19 cellular contexts compared by ENCODE assay signal in the genomic region with DNA sequence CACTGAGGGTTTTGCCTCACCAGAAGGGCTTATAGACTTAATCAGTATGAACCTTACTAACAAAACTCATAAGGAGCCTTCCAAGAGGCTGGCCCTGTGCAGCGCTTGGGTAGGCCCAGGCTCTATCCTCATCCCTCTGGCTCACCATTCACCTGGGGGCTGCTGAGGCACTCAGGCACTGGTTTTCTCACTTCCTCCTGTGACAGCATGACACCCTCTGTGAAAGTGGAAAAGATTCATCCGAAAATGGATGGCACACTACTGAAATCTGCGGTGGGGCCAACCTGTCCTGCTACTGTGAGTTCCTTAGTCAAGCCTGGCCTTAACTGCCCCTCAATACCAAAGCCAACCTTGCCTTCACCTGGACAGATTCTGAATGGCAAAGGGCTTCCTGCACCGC. TPM values are rescaled to one million over a fixed set of nuclear protein-coding genes. Genes with fewer than 3 reads are reported as not detected.
DNase-seq lines count a peak whose midpoint lies in the region; ATAC-seq, FAIRE-seq and TF ChIP-seq lines count a peak whose summit lies in the region.
"Had no signal": no experiment of that assay in that cellular context is flagged by ENCODE, and none has a peak within 500 bp of the region (broad histone marks: within the 10 kb centered on the region; RNA-seq: fewer than 3 reads in every experiment).

No MANE protein-coding gene starts in this region.

- no peak for TF ChIP-seq EP300 in gastroesophageal sphincter (IDR thresholded peaks at IDR 0.05)

- H3K9me3 ChIP-seq in pancreas = no peaks in the 10 kb centered on the region
- no peaks in the 10 kb centered on the region for H3K9me3 ChIP-seq in right lobe of liver
- no peaks in the 10 kb centered on the region for H3K9me3 ChIP-seq in gastroesophageal sphincter
- H3K9me3 ChIP-seq: adrenal gland had no signal

- no peak for ATAC-seq in activated T-cell treated with anti-CD3 and anti-CD28 coated beads, Interleukin-2, amount 50 U/mL, for 72 hours (replicated peaks in 1 of 2)
- no peak for ATAC-seq in activated T-cell treated with anti-CD3 and anti-CD28 coated beads, Interleukin-2, amount 50 U/mL, for 4 hours
- peak; percentile 71 for ATAC-seq in GM19395 (IDR thresholded peaks at IDR 0.05; ENCODE audit: unreplicated experiment)
- no peak for ATAC-seq in activated T-helper 17 cell treated with anti-CD3 and anti-CD28 coated beads, Interleukin-2, amount 50 U/mL, for 72 hours (replicated peaks)
- ATAC-seq in pancreas = no peak
- no peak for ATAC-seq in right lobe of liver
- ATAC-seq in esophagus mucosa = no peak
- ATAC-seq in gastroesophageal sphincter = no peak
- ATAC-seq: HCT116 had no signal

- no peak for DNase-seq in activated T-cell treated with anti-CD3 and anti-CD28 coated beads, Interleukin-2, amount 50 U/mL, for 72 hours
- no peak for DNase-seq in activated T-cell treated with anti-CD3 and anti-CD28 coated beads, Interleukin-2, amount 50 U/mL, for 4 hours
- DNase-seq in pancreas (no peak), right lobe of liver (no peak)
- DNase-seq: activated CD4-positive, CD25-positive, alpha-beta regulatory T cell; adrenal gland; caudate nucleus; endodermal cell; head of caudate nucleus; NCI-H1092 treated with DMSO at 0.1 percent for 48 hours; NCI-H2081; NCI-H446 treated with DMSO at 0.1 percent for 48 hours; SHP77; stimulated activated CD4-positive, alpha-beta T cell treated with anti-CD3 and anti-CD28 coated beads, Interleukin-1b, Interleukin-23, amount 100 ng/mL, for 48 hours had no signal

- no peak for TF ChIP-seq POLR2A in right lobe of liver (IDR thresholded peaks at IDR 0.05)
- TF ChIP-seq POLR2A in gastroesophageal sphincter (IDR thresholded peaks at IDR 0.05) = no peak

- H3K36me3 ChIP-seq in pancreas = peaks cover 0 to 20% (median 0%) of the 10 kb centered on the region in 3 donors
- H3K36me3 ChIP-seq in right lobe of liver = peaks cover 0 to 28% (median 10%) of the 10 kb centered on the region in 4 donors
- peaks cover 0 to 67% of the 10 kb centered on the region in 2 donors for H3K36me3 ChIP-seq in gastroesophageal sphincter

- H3K27me3 Mint-ChIP-seq in activated T-cell treated with anti-CD3 and anti-CD28 coated beads, Interleukin-2, amount 50 U/mL, for 72 hours (ENCODE audit: low read depth) = no peaks in the 10 kb centered on the region
- H3K27me3 Mint-ChIP-seq in activated T-cell treated with anti-CD3 and anti-CD28 coated beads, Interleukin-2, amount 50 U/mL, for 4 hours (ENCODE audit: low read depth) = no peaks in the 10 kb centered on the region
- no peaks in the 10 kb centered on the region for H3K27me3 Mint-ChIP-seq in activated T-helper 17 cell treated with anti-CD3 and anti-CD28 coated beads, Interleukin-2, amount 50 U/mL, for 72 hours

- WGBS in pancreas, 2 donors = 88 to 99% methylated on average over 4 of the region's 4 CpGs
- 89% methylated on average over 3 of the region's 4 CpGs for WGBS in right lobe of liver (ENCODE audit: insufficient coverage, low coverage, low lambda C conversion rate, missing lambda C conversion rate)
- 93 to 100% methylated on average over 3 of the region's 4 CpGs for WGBS in gastroesophageal sphincter (ENCODE audit: low coverage in 1 of 2), 2 donors

- intact Hi-C loops in pancreas (cut with DNase I) (no loop called here), right lobe of liver (cut with DNase I) (no loop called here)

- H3K27me3 ChIP-seq in pancreas (no peaks in the 10 kb centered on the region), right lobe of liver (no peaks in the 10 kb centered on the region), gastroesophageal sphincter (no peaks in the 10 kb centered on the region)
- H3K27me3 ChIP-seq: adrenal gland had no signal

- FAIRE-seq in pancreas (lab: Jason Lieb, UNC) = no peak

- H3K4me1 Mint-ChIP-seq in activated T-cell treated with anti-CD3 and anti-CD28 coated beads, Interleukin-2, amount 50 U/mL, for 72 hours (ENCODE audit: low read depth) = peaks cover 69% of the 10 kb centered on the region
- H3K4me1 Mint-ChIP-seq in activated T-cell treated with anti-CD3 and anti-CD28 coated beads, Interleukin-2, amount 50 U/mL, for 4 hours (ENCODE audit: low read depth) = peaks cover 86% of the 10 kb centered on the region
- peaks cover 51% of the 10 kb centered on the region for H3K4me1 Mint-ChIP-seq in activated T-helper 17 cell treated with anti-CD3 and anti-CD28 coated beads, Interleukin-2, amount 50 U/mL, for 72 hours

- H3K9me3 Mint-ChIP-seq in activated T-cell treated with anti-CD3 and anti-CD28 coated beads, Interleukin-2, amount 50 U/mL, for 72 hours = no peaks in the 10 kb centered on the region
- no peaks in the 10 kb centered on the region for H3K9me3 Mint-ChIP-seq in activated T-cell treated with anti-CD3 and anti-CD28 coated beads, Interleukin-2, amount 50 U/mL, for 4 hours
- H3K9me3 Mint-ChIP-seq in activated T-helper 17 cell treated with anti-CD3 and anti-CD28 coated beads, Interleukin-2, amount 50 U/mL, for 72 hours = no peaks in the 10 kb centered on the region
- H3K9me3 Mint-ChIP-seq: endodermal cell had no signal

- H3K4me1 ChIP-seq in pancreas = peaks cover 31 to 41% (median 41%) of the 10 kb centered on the region in 3 donors
- H3K4me1 ChIP-seq in right lobe of liver = peaks cover 0 to 30% (median 9%) of the 10 kb centered on the region in 4 donors
- H3K4me1 ChIP-seq in gastroesophageal sphincter = peaks cover 0 to 22% (median 10%) of the 10 kb centered on the region in 3 donors

- H3K27ac ChIP-seq in pancreas = peak overlapping the region in 3 of 4 donors; percentile 70 to 86 (median 78)
- peak overlapping the region in 1 of 3 donors; percentile 56 for H3K27ac ChIP-seq in right lobe of liver
- H3K27ac ChIP-seq in gastroesophageal sphincter = no peak overlapping the region
- H3K27ac ChIP-seq: adrenal gland had no signal

- TF ChIP-seq CTCF in pancreas (IDR thresholded peaks at IDR 0.05) = no peak
- TF ChIP-seq CTCF in right lobe of liver (IDR thresholded peaks at IDR 0.05) = no peak
- no peak for TF ChIP-seq CTCF in gastroesophageal sphincter (IDR thresholded peaks at IDR 0.05)

- H3K4me3 ChIP-seq in pancreas (no peak overlapping the region), right lobe of liver (no peak overlapping the region), gastroesophageal sphincter (no peak overlapping the region)
- H3K4me3 ChIP-seq: adrenal gland had no signal

- H3K36me3 Mint-ChIP-seq in activated T-cell treated with anti-CD3 and anti-CD28 coated beads, Interleukin-2, amount 50 U/mL, for 72 hours (ENCODE audit: insufficient read depth in 2 of 2) = peaks cover 15 to 38% of the 10 kb centered on the region in 2 donors
- H3K36me3 Mint-ChIP-seq in activated T-cell treated with anti-CD3 and anti-CD28 coated beads, Interleukin-2, amount 50 U/mL, for 4 hours (ENCODE audit: insufficient read depth) = peaks cover 47% of the 10 kb centered on the region
- peaks cover 73% of the 10 kb centered on the region for H3K36me3 Mint-ChIP-seq in activated T-helper 17 cell treated with anti-CD3 and anti-CD28 coated beads, Interleukin-2, amount 50 U/mL, for 72 hours (ENCODE audit: low read depth)

- peak overlapping the region; percentile 84 for H3K27ac Mint-ChIP-seq in activated T-cell treated with anti-CD3 and anti-CD28 coated beads, Interleukin-2, amount 50 U/mL, for 72 hours
- peak overlapping the region; percentile 77 for H3K27ac Mint-ChIP-seq in activated T-helper 17 cell treated with anti-CD3 and anti-CD28 coated beads, Interleukin-2, amount 50 U/mL, for 72 hours
- H3K27ac Mint-ChIP-seq: endodermal cell had no signal

- H3K4me3 Mint-ChIP-seq in activated T-cell treated with anti-CD3 and anti-CD28 coated beads, Interleukin-2, amount 50 U/mL, for 72 hours = no peak overlapping the region
- H3K4me3 Mint-ChIP-seq in activated T-cell treated with anti-CD3 and anti-CD28 coated beads, Interleukin-2, amount 50 U/mL, for 4 hours = no peak overlapping the region
- peak overlapping the region; percentile 82 for H3K4me3 Mint-ChIP-seq in activated T-helper 17 cell treated with anti-CD3 and anti-CD28 coated beads, Interleukin-2, amount 50 U/mL, for 72 hours
- H3K4me3 Mint-ChIP-seq: endodermal cell had no signal

RNA-seq across cellular contexts. Expression of gene PSMD6, which starts 41.3 kb away (rescaled TPM):
- 10 to 100 TPM; 83.4 to 90.3 TPM for total RNA-seq in activated T-cell treated with anti-CD3 and anti-CD28 coated beads, Interleukin-2, amount 50 U/mL, for 72 hours
- 100 to 1,000 TPM; 198 to 222 (median 214) TPM for total RNA-seq in activated T-cell treated with anti-CD3 and anti-CD28 coated beads, Interleukin-2, amount 50 U/mL, for 4 hours
- 100 to 1,000 TPM in 1 of 2 donors, 10 to 100 TPM in 1; 79.4 to 113 TPM for total RNA-seq in activated T-helper 17 cell treated with anti-CD3 and anti-CD28 coated beads, Interleukin-2, amount 50 U/mL, for 72 hours
- total RNA-seq in pancreas = 100 to 1,000 TPM in 4 of 6 donors, 10 to 100 TPM in 2; 73.7 to 220 (median 134) TPM
- polyA plus RNA-seq in pancreas = 100 to 1,000 TPM; 103 to 106 TPM
- total RNA-seq in right lobe of liver = 10 to 100 TPM; 33.1 to 41.9 (median 35.9) TPM
- total RNA-seq in esophagus mucosa = 63.8 TPM
- total RNA-seq in gastroesophageal sphincter = 10 to 100 TPM; 73.1 to 97.4 (median 79.5) TPM

Comparison
In these comparisons a context has a peak if more than half of its experiments do, and no peak if none do; other contexts are left out.
1. H3K27ac ChIP-seq: peak in pancreas (3 of 4); none in gastroesophageal sphincter (0 of 4).